In genomic region chr11:108224366-108224765, GRCh38 we compare ENCODE assay signal across 1 cellular context.
TF ChIP-seq lines count a peak whose summit lies in the region.

No MANE protein-coding gene starts in this region.

TF ChIP-seq in K562, 482 proteins besides CTCF, POLR2A, EP300 and RAD21:
- TF ChIP-seq NFRKB (IDR thresholded peaks at IDR 0.05; ENCODE audit: low read depth) (0 out of 2 replicates have a peak, but pooled peaks have one; percentile 21), ZNF212 (CRISPR knock-in tag; IDR thresholded peaks at IDR 0.05) (no peak), GABPA (tag; conservative IDR thresholded peaks at IDR 0.05; ENCODE audit: low read depth) (0 out of 2 replicates have a peak, but pooled peaks have one; percentile 3)
